Comparison of ENCODE assay signal across 1 cellular context in the genomic region with DNA sequence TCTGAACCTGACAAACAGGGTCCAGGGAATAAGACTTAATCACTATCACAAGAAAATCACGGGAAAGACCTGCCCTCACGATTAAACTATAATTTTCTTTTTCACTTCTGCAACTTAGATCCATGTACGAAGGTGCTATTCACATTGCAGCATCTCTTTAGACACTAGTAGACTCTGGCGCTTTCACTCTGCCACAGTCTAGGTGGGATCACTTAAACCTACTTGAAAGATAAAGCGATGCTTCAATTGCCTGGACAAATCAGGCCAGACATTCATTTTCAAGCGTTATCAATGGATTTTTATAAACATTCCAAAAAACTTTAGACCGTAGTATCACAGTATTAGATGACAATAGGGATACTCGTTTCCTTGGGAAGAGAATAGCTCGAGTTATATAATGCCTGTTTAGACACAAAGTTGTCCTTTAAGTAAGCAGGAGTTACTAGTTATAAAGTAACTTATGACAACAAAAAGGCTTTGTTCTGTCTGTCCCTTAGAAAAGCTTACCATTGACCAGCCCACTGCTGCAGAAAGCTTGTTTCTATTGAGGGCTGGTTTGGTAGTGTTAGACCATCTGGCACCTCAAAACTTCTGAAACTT.
TF ChIP-seq lines count a peak whose summit lies in the region.

No MANE protein-coding gene starts in this region.

TF ChIP-seq in HepG2, 621 proteins besides CTCF, POLR2A, EP300 and RAD21 (continued from another document):
- TF ChIP-seq PRMT3 (CRISPR knock-in tag; IDR thresholded peaks at IDR 0.05; ENCODE audit: borderline replicate concordance, low read depth) (no peak), ZNF30 (CRISPR knock-in tag; IDR thresholded peaks at IDR 0.05) (no peak), ZNF788 (CRISPR knock-in tag; IDR thresholded peaks at IDR 0.05; ENCODE audit: borderline replicate concordance) (no peak), HDAC2 (CRISPR knock-in tag; IDR thresholded peaks at IDR 0.05) (0 out of 2 replicates have a peak, but pooled peaks have one; percentile 51), GABPB1 (CRISPR knock-in tag; IDR thresholded peaks at IDR 0.05) (no peak), PLRG1 (conservative IDR thresholded peaks at IDR 0.05) (no peak), RXRB (CRISPR knock-in tag; IDR thresholded peaks at IDR 0.05; ENCODE audit: borderline replicate concordance) (peak; percentile 55; the same call in 1 of the 2 replicates), ZNF660 (CRISPR knock-in tag; IDR thresholded peaks at IDR 0.05; ENCODE audit: borderline replicate concordance, low read depth) (no peak), ZNF629 (CRISPR knock-in tag; conservative IDR thresholded peaks at IDR 0.05) (no peak), FOXJ3 (CRISPR knock-in tag; IDR thresholded peaks at IDR 0.05; ENCODE audit: borderline replicate concordance) (peak; percentile 84; the same call in 1 of the 2 replicates), FOXK1 (CRISPR knock-in tag; IDR thresholded peaks at IDR 0.05; ENCODE audit: borderline replicate concordance, low read depth) (peak; percentile 42; the same call in 1 of the 2 replicates), ZNF775 (CRISPR knock-in tag; IDR thresholded peaks at IDR 0.05; ENCODE audit: borderline replicate concordance) (no peak), CBX5 (CRISPR knock-in tag; IDR thresholded peaks at IDR 0.05; ENCODE audit: borderline replicate concordance) (no peak), ZNF7 (CRISPR knock-in tag; IDR thresholded peaks at IDR 0.05) (no peak), KLF6 (CRISPR knock-in tag; IDR thresholded peaks at IDR 0.05) (0 out of 2 replicates have a peak, but pooled peaks have one; percentile 34), ZNF136 (CRISPR knock-in tag; IDR thresholded peaks at IDR 0.05; ENCODE audit: low read depth) (no peak; the same call in 1 of the 2 replicates), ZNF224 (CRISPR knock-in tag; IDR thresholded peaks at IDR 0.05) (no peak), CHD4 (IDR thresholded peaks at IDR 0.05; ENCODE audit: borderline replicate concordance, low read length) (no peak), WIZ (CRISPR knock-in tag; IDR thresholded peaks at IDR 0.05) (0 out of 2 replicates have a peak, but pooled peaks have one; percentile 22), ZNF614 (CRISPR knock-in tag; IDR thresholded peaks at IDR 0.05; ENCODE audit: borderline replicate concordance) (peak; percentile 26; the same call in 1 of the 2 replicates), ZNF557 (CRISPR knock-in tag; IDR thresholded peaks at IDR 0.05) (no peak), ZNF274 (CRISPR knock-in tag; IDR thresholded peaks at IDR 0.05) (no peak)
- TF ChIP-seq, protein P1, sequence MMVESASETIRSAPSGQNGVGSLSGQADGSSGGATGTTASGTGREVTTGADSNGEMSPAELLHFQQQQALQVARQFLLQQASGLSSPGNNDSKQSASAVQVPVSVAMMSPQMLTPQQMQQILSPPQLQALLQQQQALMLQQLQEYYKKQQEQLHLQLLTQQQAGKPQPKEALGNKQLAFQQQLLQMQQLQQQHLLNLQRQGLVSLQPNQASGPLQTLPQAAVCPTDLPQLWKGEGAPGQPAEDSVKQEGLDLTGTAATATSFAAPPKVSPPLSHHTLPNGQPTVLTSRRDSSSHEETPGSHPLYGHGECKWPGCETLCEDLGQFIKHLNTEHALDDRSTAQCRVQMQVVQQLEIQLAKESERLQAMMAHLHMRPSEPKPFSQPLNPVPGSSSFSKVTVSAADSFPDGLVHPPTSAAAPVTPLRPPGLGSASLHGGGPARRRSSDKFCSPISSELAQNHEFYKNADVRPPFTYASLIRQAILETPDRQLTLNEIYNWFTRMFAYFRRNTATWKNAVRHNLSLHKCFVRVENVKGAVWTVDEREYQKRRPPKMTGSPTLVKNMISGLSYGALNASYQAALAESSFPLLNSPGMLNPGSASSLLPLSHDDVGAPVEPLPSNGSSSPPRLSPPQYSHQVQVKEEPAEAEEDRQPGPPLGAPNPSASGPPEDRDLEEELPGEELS (CRISPR knock-in tag; IDR thresholded peaks at IDR 0.05), result peak; percentile 93
